14 cellular contexts compared by ENCODE assay signal in the genomic region with DNA sequence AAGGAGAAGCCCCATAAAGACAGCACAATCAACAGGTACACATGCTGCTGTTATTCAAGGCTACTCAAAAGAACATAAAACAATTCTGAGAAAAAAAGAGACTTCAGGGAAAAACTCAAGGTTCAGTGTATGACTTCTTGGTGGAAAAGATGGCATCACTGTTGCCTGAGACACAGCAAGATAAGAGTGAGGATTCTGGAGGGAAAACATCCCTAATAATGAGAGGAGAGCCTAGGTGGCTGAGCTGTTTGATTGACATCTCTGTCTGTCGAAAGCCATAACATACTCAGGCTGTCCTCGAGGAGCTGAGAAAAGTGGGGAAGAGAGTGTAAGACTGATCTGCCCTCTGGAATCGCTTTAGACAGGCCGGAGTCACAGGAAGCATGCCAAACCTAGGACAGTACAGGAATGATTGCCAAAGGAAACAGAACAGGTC.
A peak's percentile ranks its signal among the peaks of the same experiment; 100 is the strongest.
DNase-seq lines count a peak whose midpoint lies in the region; ATAC-seq, FAIRE-seq and TF ChIP-seq lines count a peak whose summit lies in the region.
"Had no signal": no experiment of that assay in that cellular context is flagged by ENCODE, and none has a peak within 500 bp of the region (broad histone marks: within the 10 kb centered on the region; RNA-seq: fewer than 3 reads in every experiment).

No MANE protein-coding gene starts in this region.

- POLR2A ChIA-PET in activated CD8-positive, alpha-beta T cell treated with anti-CD3 and anti-CD28 coated beads for 36 hours (lab: Charles Lee): interaction anchor here (0.6 to 2.1 kb wide), 6 partner anchors 9 to 247 kb away, joined by 3 to 8 read pairs (median 3); a partner anchor contains a TSS
- POLR2A ChIA-PET in activated CD8-positive, alpha-beta T cell treated with anti-CD3 and anti-CD28 coated beads, Interleukin-2, amount 10 ng/mL, durations not matched to agents 7 days and 5 days (lab: Charles Lee): interaction anchor here (0.8 to 2.1 kb wide), 3 partner anchors 33 to 57 kb away, joined by 3 to 6 read pairs (median 6); no protein-coding TSS in a partner anchor
- POLR2A ChIA-PET in endothelial cell of umbilical vein (lab: Charles Lee): no interaction called here

- peak overlapping the region; percentile 84 for H3K27ac Mint-ChIP-seq in activated CD8-positive, alpha-beta T cell treated with anti-CD3 and anti-CD28 coated beads for 36 hours
- no peak overlapping the region for H3K27ac Mint-ChIP-seq in activated CD8-positive, alpha-beta T cell treated with anti-CD3 and anti-CD28 coated beads, Interleukin-2, amount 10 ng/mL, durations not matched to agents 7 days and 5 days
- peak overlapping the region; percentile 87 for H3K27ac Mint-ChIP-seq in stimulated activated memory B cell treated with anti-CD40 and anti-IgM and Interleukin-4, amounts not matched to agents 10 μg/mL and 1 μg/mL and 100 μg/mL, for 72 hours

- no peaks in the 10 kb centered on the region for H3K9me1 ChIP-seq in endothelial cell of umbilical vein (replicated peaks; ENCODE audit: control insufficient read depth, extremely low read depth, insufficient read depth, low read length)

- H3K4me1 Mint-ChIP-seq in activated CD8-positive, alpha-beta T cell treated with anti-CD3 and anti-CD28 coated beads for 36 hours (ENCODE audit: low read depth): peaks cover 88% of the 10 kb centered on the region
- H3K4me1 Mint-ChIP-seq in activated CD8-positive, alpha-beta T cell treated with anti-CD3 and anti-CD28 coated beads, Interleukin-2, amount 10 ng/mL, durations not matched to agents 7 days and 5 days (ENCODE audit: low read depth): peaks cover 89% of the 10 kb centered on the region
- H3K4me1 Mint-ChIP-seq in stimulated activated memory B cell treated with anti-CD40 and anti-IgM and Interleukin-4, amounts not matched to agents 10 μg/mL and 1 μg/mL and 100 μg/mL, for 72 hours: peaks cover 93% of the 10 kb centered on the region

- H3K9me3 Mint-ChIP-seq in activated CD8-positive, alpha-beta T cell treated with anti-CD3 and anti-CD28 coated beads for 36 hours: peaks cover 10% of the 10 kb centered on the region
- peaks cover 5% of the 10 kb centered on the region for H3K9me3 Mint-ChIP-seq in activated CD8-positive, alpha-beta T cell treated with anti-CD3 and anti-CD28 coated beads, Interleukin-2, amount 10 ng/mL, durations not matched to agents 7 days and 5 days (ENCODE audit: insufficient read depth)
- peaks cover 6% of the 10 kb centered on the region for H3K9me3 Mint-ChIP-seq in stimulated activated memory B cell treated with anti-CD40 and anti-IgM and Interleukin-4, amounts not matched to agents 10 μg/mL and 1 μg/mL and 100 μg/mL, for 72 hours

- H3K79me2 ChIP-seq in endothelial cell of umbilical vein (ENCODE audit: control insufficient read depth, insufficient read depth, low read length): no peaks in the 10 kb centered on the region

- BruUV-seq in endothelial cell of umbilical vein (replicated peaks; lab: Mats Ljungman, UMichigan): no TSS peak

- H3K9me3 ChIP-seq in RWPE2 (ENCODE audit: severe bottlenecking) (peaks cover under 1% of the 10 kb centered on the region), endothelial cell of umbilical vein (replicated peaks; ENCODE audit: control insufficient read depth, insufficient read depth, low read length) (no peaks in the 10 kb centered on the region)
- H3K9me3 ChIP-seq: SJCRH30 had no signal

- no peak overlapping the region for H3K9ac ChIP-seq in endothelial cell of umbilical vein (replicated peaks; ENCODE audit: extremely low read depth, insufficient read depth, low read length)

- H2AFZ ChIP-seq in endothelial cell of umbilical vein (ENCODE audit: low read depth, low read length): no peak overlapping the region

- H3K27me3 ChIP-seq in RWPE2 (ENCODE audit: insufficient read depth, poor library complexity, severe bottlenecking) (no peaks in the 10 kb centered on the region), endothelial cell of umbilical vein (ENCODE audit: control insufficient read depth in 2 of 2, insufficient read depth in 2 of 2, low read length in 2 of 2) (peaks cover 0 to 11% of the 10 kb centered on the region in 2 experiments)
- H3K27me3 ChIP-seq: SJCRH30 had no signal

- H3K36me3 ChIP-seq in RWPE2 (ENCODE audit: low read depth) (no peaks in the 10 kb centered on the region), endothelial cell of umbilical vein (ENCODE audit: control insufficient read depth in 2 of 2, extremely low read depth in 1 of 2, insufficient read depth in 2 of 2, low read length in 2 of 2) (no peaks in the 10 kb centered on the region)
- H3K36me3 ChIP-seq: SJCRH30 had no signal

- H3K27me3 Mint-ChIP-seq in activated CD8-positive, alpha-beta T cell treated with anti-CD3 and anti-CD28 coated beads for 36 hours: no peaks in the 10 kb centered on the region
- H3K27me3 Mint-ChIP-seq in activated CD8-positive, alpha-beta T cell treated with anti-CD3 and anti-CD28 coated beads, Interleukin-2, amount 10 ng/mL, durations not matched to agents 7 days and 5 days (ENCODE audit: low read depth): no peaks in the 10 kb centered on the region
- no peaks in the 10 kb centered on the region for H3K27me3 Mint-ChIP-seq in stimulated activated memory B cell treated with anti-CD40 and anti-IgM and Interleukin-4, amounts not matched to agents 10 μg/mL and 1 μg/mL and 100 μg/mL, for 72 hours

- no peak overlapping the region for H3K4me3 Mint-ChIP-seq in activated CD8-positive, alpha-beta T cell treated with anti-CD3 and anti-CD28 coated beads for 36 hours
- no peak overlapping the region for H3K4me3 Mint-ChIP-seq in activated CD8-positive, alpha-beta T cell treated with anti-CD3 and anti-CD28 coated beads, Interleukin-2, amount 10 ng/mL, durations not matched to agents 7 days and 5 days
- H3K4me3 Mint-ChIP-seq in stimulated activated memory B cell treated with anti-CD40 and anti-IgM and Interleukin-4, amounts not matched to agents 10 μg/mL and 1 μg/mL and 100 μg/mL, for 72 hours: no peak overlapping the region

- H4K20me1 ChIP-seq in endothelial cell of umbilical vein (replicated peaks; ENCODE audit: control insufficient read depth, extremely low read depth, insufficient read depth, low read length): no peaks in the 10 kb centered on the region

- dilution Hi-C loops in endothelial cell of umbilical vein (cut with MboI; ENCODE audit: extremely low pct_ligation_motif_present, low sequenced_read_pairs): no loop called here

- H3K4me2 ChIP-seq in endothelial cell of umbilical vein (ENCODE audit: insufficient read depth, low read length): no peak overlapping the region

- no peak overlapping the region for H3K4me3 ChIP-seq in RWPE2 (ENCODE audit: severe bottlenecking)
- no peak overlapping the region for H3K4me3 ChIP-seq in endothelial cell of umbilical vein (replicated peaks in 1 of 3; ENCODE audit: insufficient read depth in 1 of 3, low read depth in 1 of 3, low read length in 3 of 3)
- H3K4me3 ChIP-seq: SJCRH30 had no signal

- no peak for FAIRE-seq in endothelial cell of umbilical vein (lab: Jason Lieb, UNC)
- FAIRE-seq: TTC549 had no signal

- DNase-seq in activated CD8-positive, alpha-beta T cell treated with anti-CD3 and anti-CD28 coated beads for 36 hours: no peak
- no peak for DNase-seq in activated CD8-positive, alpha-beta T cell treated with anti-CD3 and anti-CD28 coated beads, Interleukin-2, amount 10 ng/mL, durations not matched to agents 7 days and 5 days
- DNase-seq in RWPE2 (ENCODE audit: low spot score) (no peak), endothelial cell of umbilical vein (ENCODE audit: low read depth, low spot score) (peak; percentile 33), SW480 (ENCODE audit: low spot score) (no peak), left cardiac atrium (no peak), DMS53 (lab: John Stamatoyannopoulos, UW) (no peak)
- DNase-seq: GDM1, head of caudate nucleus, Karpas-422, SJCRH30 had no signal

- peaks cover 4% of the 10 kb centered on the region for H3K36me3 Mint-ChIP-seq in activated CD8-positive, alpha-beta T cell treated with anti-CD3 and anti-CD28 coated beads for 36 hours (ENCODE audit: low read depth)
- peaks cover 12% of the 10 kb centered on the region for H3K36me3 Mint-ChIP-seq in activated CD8-positive, alpha-beta T cell treated with anti-CD3 and anti-CD28 coated beads, Interleukin-2, amount 10 ng/mL, durations not matched to agents 7 days and 5 days (ENCODE audit: low read depth)
- no peaks in the 10 kb centered on the region for H3K36me3 Mint-ChIP-seq in stimulated activated memory B cell treated with anti-CD40 and anti-IgM and Interleukin-4, amounts not matched to agents 10 μg/mL and 1 μg/mL and 100 μg/mL, for 72 hours

- no peak for ATAC-seq in activated CD8-positive, alpha-beta T cell treated with anti-CD3 and anti-CD28 coated beads for 36 hours
- no peak for ATAC-seq in activated CD8-positive, alpha-beta T cell treated with anti-CD3 and anti-CD28 coated beads, Interleukin-2, amount 10 ng/mL, durations not matched to agents 7 days and 5 days
- ATAC-seq in RWPE2 (ENCODE audit: low read depth) (no peak), left cardiac atrium (no peak)
- ATAC-seq in stimulated activated memory B cell treated with anti-CD40 and anti-IgM and Interleukin-4, amounts not matched to agents 10 μg/mL and 1 μg/mL and 100 μg/mL, for 72 hours: no peak

- TF ChIP-seq POLR2A in endothelial cell of umbilical vein (IDR thresholded peaks at IDR 0.05; ENCODE audit: low read depth, low read length): no peak

- CTCF ChIA-PET in activated CD8-positive, alpha-beta T cell treated with anti-CD3 and anti-CD28 coated beads for 36 hours (lab: Charles Lee): interaction anchor here (1.1 to 1.8 kb wide), 4 partner anchors 21 to 58 kb away, joined by 3 to 5 read pairs (median 4); no protein-coding TSS in a partner anchor
- CTCF ChIA-PET in activated CD8-positive, alpha-beta T cell treated with anti-CD3 and anti-CD28 coated beads, Interleukin-2, amount 10 ng/mL, durations not matched to agents 7 days and 5 days (lab: Charles Lee): interaction anchor here (0.7 to 1.7 kb wide), 5 partner anchors 31 to 124 kb away, joined by 3 to 9 read pairs (median 4); no protein-coding TSS in a partner anchor
- CTCF ChIA-PET in endothelial cell of umbilical vein (lab: Charles Lee): interaction anchor here (0.9 to 1.1 kb wide), 3 partner anchors 11 to 241 kb away, joined by 3 to 5 read pairs (median 5); no protein-coding TSS in a partner anchor

- intact Hi-C loops in activated CD8-positive, alpha-beta T cell treated with anti-CD3 and anti-CD28 coated beads for 36 hours (cut with micrococcal nuclease): loop anchor here (5.0 kb wide), 2 partner anchors 34 to 51 kb away; no protein-coding TSS in a partner anchor
- intact Hi-C loops in endothelial cell of umbilical vein (cut with micrococcal nuclease) (no loop called here), left cardiac atrium (cut with DNase I) (no loop called here)

- H3K27ac ChIP-seq in RWPE2 (ENCODE audit: poor library complexity, severe bottlenecking) (peak overlapping the region; percentile 100), endothelial cell of umbilical vein (ENCODE audit: insufficient read depth, low read depth, low read length) (no peak overlapping the region)
- H3K27ac ChIP-seq: HL-60, SJCRH30 had no signal

- TF ChIP-seq CTCF in activated CD8-positive, alpha-beta T cell treated with anti-CD3 and anti-CD28 coated beads for 36 hours (IDR thresholded peaks at IDR 0.05): no peak
- TF ChIP-seq CTCF in RWPE2 (IDR thresholded peaks at IDR 0.05; ENCODE audit: poor library complexity, severe bottlenecking) (no peak), endothelial cell of umbilical vein (IDR thresholded peaks at IDR 0.05; ENCODE audit: extremely low read depth in 1 of 2, insufficient read depth in 1 of 2, low read depth in 1 of 2, low read length in 2 of 2) (no peak)

- H3K4me1 ChIP-seq in RWPE2 (ENCODE audit: insufficient read depth, poor library complexity, severe bottlenecking) (peaks cover 79% of the 10 kb centered on the region), endothelial cell of umbilical vein (ENCODE audit: control insufficient read depth, extremely low read depth, insufficient read depth, low read length) (peaks cover 20% of the 10 kb centered on the region)
- H3K4me1 ChIP-seq: SJCRH30 had no signal
